22 cellular contexts compared by ENCODE assay signal in genomic region chr2:197573608-197574007, GRCh38. TPM values are rescaled to one million over a fixed set of nuclear protein-coding genes. Genes with fewer than 3 reads are reported as not detected.
A peak's percentile ranks its signal among the peaks of the same experiment; 100 is the strongest.
DNase-seq lines count a peak whose midpoint lies in the region; ATAC-seq, FAIRE-seq and TF ChIP-seq lines count a peak whose summit lies in the region.
"Had no signal": no experiment of that assay in that cellular context is flagged by ENCODE, and none has a peak within 500 bp of the region (broad histone marks: within the 10 kb centered on the region; RNA-seq: fewer than 3 reads in every experiment).

No MANE protein-coding gene starts in this region.

- H3K4me2 ChIP-seq in A549 = no peak overlapping the region
- H3K4me2 ChIP-seq in GM23338 = no peak overlapping the region
- no peak overlapping the region for H3K4me2 ChIP-seq in K562 (ENCODE audit: insufficient read depth, low read length)
- H3K4me2 ChIP-seq in trophoblast cell (ENCODE audit: low read length) = no peak overlapping the region
- H3K4me2 ChIP-seq: BLaER1 had no signal

- H3K4me1 ChIP-seq in A549 (peaks cover 52% of the 10 kb centered on the region), GM23338 (ENCODE audit: insufficient read depth) (peaks cover 22% of the 10 kb centered on the region), K562 (replicated peaks in 1 of 2; ENCODE audit: control insufficient read depth in 2 of 2, insufficient read depth in 2 of 2, low read length in 2 of 2) (no peaks in the 10 kb centered on the region), iPS-15b (ENCODE audit: control insufficient read depth, insufficient read depth, low read length) (peaks cover 7% of the 10 kb centered on the region), trophoblast cell (ENCODE audit: control insufficient read depth in 1 of 2, insufficient read depth in 2 of 2, low read length in 2 of 2) (no peaks in the 10 kb centered on the region), ovary (ENCODE audit: insufficient read depth) (peaks cover 2% of the 10 kb centered on the region)
- H3K4me1 ChIP-seq: BLaER1, Caco-2 had no signal

- no TSS peak for BruUV-seq in K562 (replicated peaks; lab: Mats Ljungman, UMichigan)

- TF ChIP-seq CTCF in A549 (IDR thresholded peaks at IDR 0.05) = no peak
- TF ChIP-seq CTCF in GM23338 (conservative IDR thresholded peaks at IDR 0.05; ENCODE audit: low read depth in 2 of 2) = no peak
- TF ChIP-seq CTCF in K562 (IDR thresholded peaks at IDR 0.05 in 2 of 3, conservative IDR thresholded peaks at IDR 0.05 in 1 of 3; ENCODE audit: insufficient read depth in 2 of 3, low read depth in 1 of 3, low read length in 3 of 3) = no peak
- TF ChIP-seq CTCF in GM10248 (IDR thresholded peaks at IDR 0.05; ENCODE audit: control extremely low read depth, extremely low read depth, low read depth, missing control alignments) = no peak
- no peak for TF ChIP-seq CTCF in ovary (IDR thresholded peaks at IDR 0.05)

- no peak overlapping the region for H4K8ac ChIP-seq in trophoblast cell (ENCODE audit: low read depth, low read length)

- H2AFZ ChIP-seq in GM23338 (no peak overlapping the region), K562 (ENCODE audit: low read depth, low read length) (no peak overlapping the region), trophoblast cell (ENCODE audit: insufficient read depth, low read length, poor library complexity) (no peak overlapping the region)
- H2AFZ ChIP-seq: GM23248 had no signal

- H3K27me3 Mint-ChIP-seq in GM23338 (ENCODE audit: insufficient read depth, low read depth, poor library complexity) = peaks cover 2% of the 10 kb centered on the region
- H3K27me3 Mint-ChIP-seq: B cell; CD4-positive, CD25-positive, alpha-beta regulatory T cell had no signal

- TF ChIP-seq RAD21 in A549 (conservative IDR thresholded peaks at IDR 0.05 in 1 of 2, IDR thresholded peaks at IDR 0.05 in 1 of 2) = no peak
- TF ChIP-seq RAD21 in K562 (CRISPR knock-in tag; conservative IDR thresholded peaks at IDR 0.05 in 1 of 2, IDR thresholded peaks at IDR 0.05 in 1 of 2) = no peak

- CTCF ChIA-PET in A549 (lab: Yijun Ruan, JAX) (no interaction called here), K562 (lab: Yijun Ruan, JAX; ENCODE audit: low intra/inter-chr PET ratio) (no interaction called here), GM10248 (lab: Yijun Ruan, JAX) (interaction anchor here (1.0 kb wide), 1 partner anchor 12 kb away, joined by 3 read pairs; no protein-coding TSS in a partner anchor)

- H3K79me1 ChIP-seq in trophoblast cell (ENCODE audit: low read length) = no peaks in the 10 kb centered on the region

- H3K4me1 Mint-ChIP-seq in GM23338 = peaks cover 14% of the 10 kb centered on the region
- H3K4me1 Mint-ChIP-seq: B cell had no signal

- no peak for DNase-seq in A549 (ENCODE audit: low read depth in 1 of 2, low spot score in 1 of 2)
- DNase-seq in GM23338 (ENCODE audit: low spot score) = peak; percentile 40
- DNase-seq in K562 (ENCODE audit: extremely low read depth in 1 of 4, low spot score in 3 of 4) = no peak
- DNase-seq in trophoblast cell = no peak
- DNase-seq in GM10248 (ENCODE audit: extremely low spot score) = no peak
- no peak for DNase-seq in RKO (ENCODE audit: low spot score)
- DNase-seq in ovary = no peak
- DNase-seq: Caco-2; CD4-positive, CD25-positive, alpha-beta regulatory T cell; CD8-positive, alpha-beta T cell; DMS153; DMS79 treated with DMSO at 0.1 percent for 48 hours; GF-D8; GM23248; H9; HFFc6 had no signal

- H3K9me3 ChIP-seq in A549 (peaks cover 24% of the 10 kb centered on the region), K562 (replicated peaks; ENCODE audit: control insufficient read depth, insufficient read depth, low read depth, low read length) (no peaks in the 10 kb centered on the region), iPS-15b (ENCODE audit: control insufficient read depth, insufficient read depth, low read length) (peaks cover 8% of the 10 kb centered on the region), trophoblast cell (ENCODE audit: insufficient read depth, low read depth, low read length) (peaks cover 7% of the 10 kb centered on the region), ovary (no peaks in the 10 kb centered on the region)

- 0 out of 2 replicates have a peak, but pooled peaks cover 3% of the 10 kb centered on the region for H3F3A ChIP-seq in GM23338 (replicated peaks; ENCODE audit: low read depth)

- H2BK120ac ChIP-seq in trophoblast cell (ENCODE audit: insufficient read depth, low read length, poor library complexity) = no peak overlapping the region

- H2BK5ac ChIP-seq in trophoblast cell (ENCODE audit: low read depth, low read length, poor library complexity) = no peak overlapping the region

- POLR2A ChIA-PET in A549 (lab: Yijun Ruan, JAX) (no interaction called here), K562 (lab: Yijun Ruan, JAX) (no interaction called here), GM10248 (lab: Yijun Ruan, JAX) (no interaction called here)

- H3K9me2 ChIP-seq in GM23338 (ENCODE audit: insufficient read depth) = 0 out of 2 replicates have a peak, but pooled peaks cover 6% of the 10 kb centered on the region

- H3K27me3 ChIP-seq in GM23338 (ENCODE audit: insufficient read depth) (no peaks in the 10 kb centered on the region), K562 (ENCODE audit: control insufficient read depth in 2 of 2, insufficient read depth in 2 of 2, low read length in 2 of 2) (peaks cover 0 to 6% of the 10 kb centered on the region in 2 experiments; a peak in 1 of 5 replicates), iPS-15b (ENCODE audit: control insufficient read depth, insufficient read depth, low read length) (no peaks in the 10 kb centered on the region), trophoblast cell (ENCODE audit: insufficient read depth, low read length) (no peaks in the 10 kb centered on the region), ovary (no peaks in the 10 kb centered on the region)
- H3K27me3 ChIP-seq: BLaER1 had no signal

- in situ Hi-C loops in K562 (cut with MboI) = no loop called here

- H3K18ac ChIP-seq in trophoblast cell (ENCODE audit: low read length) = no peak overlapping the region

- H3K36me3 Mint-ChIP-seq in GM23338 (ENCODE audit: low read depth) = peaks cover 42% of the 10 kb centered on the region

- ATAC-seq in A549 = no peak
- ATAC-seq in GM23338 = no peak
- no peak for ATAC-seq in K562
- ATAC-seq: CD8-positive, alpha-beta T cell; HCT116 had no signal

- H3K79me2 ChIP-seq in GM23338 (replicated peaks; ENCODE audit: insufficient read depth) = no peaks in the 10 kb centered on the region
- no peaks in the 10 kb centered on the region for H3K79me2 ChIP-seq in K562 (ENCODE audit: control insufficient read depth, insufficient read depth, low read length)
- no peaks in the 10 kb centered on the region for H3K79me2 ChIP-seq in trophoblast cell (ENCODE audit: control insufficient read depth, insufficient read depth, low read length, poor library complexity)

- intact Hi-C loops in K562 (cut with micrococcal nuclease) = no loop called here
- intact Hi-C loops in ovary (cut with DNase I) = no loop called here

- no peak overlapping the region for H3K4ac ChIP-seq in trophoblast cell (ENCODE audit: low read depth, low read length)

- no peak overlapping the region for H4K91ac ChIP-seq in trophoblast cell (ENCODE audit: low read depth, low read length)

- no peak overlapping the region for H3K27ac ChIP-seq in A549
- no peak overlapping the region for H3K27ac ChIP-seq in GM23338 (ENCODE audit: low read depth)
- H3K27ac ChIP-seq in K562 (ENCODE audit: extremely low read depth, low read depth, low read length) = no peak overlapping the region
- no peak overlapping the region for H3K27ac ChIP-seq in trophoblast cell (ENCODE audit: low read depth, low read length)
- no peak overlapping the region for H3K27ac ChIP-seq in ovary
- H3K27ac ChIP-seq: BLaER1, C4-2B, GM23248 had no signal

- no peak overlapping the region for H2BK12ac ChIP-seq in trophoblast cell (ENCODE audit: low read length)

- H3K9ac ChIP-seq in K562 (ENCODE audit: insufficient read depth in 1 of 2, low read depth in 2 of 2, low read length in 2 of 2) = no peak overlapping the region
- H3K9ac ChIP-seq in iPS-15b (ENCODE audit: low read depth, low read length) = no peak overlapping the region
- no peak overlapping the region for H3K9ac ChIP-seq in trophoblast cell (ENCODE audit: low read length)
- H3K9ac ChIP-seq: BLaER1, GM23248 had no signal

- no peak overlapping the region for H3K14ac ChIP-seq in trophoblast cell (ENCODE audit: low read length)

- FAIRE-seq in A549 (lab: Jason Lieb, UNC) (no peak), K562 (lab: Jason Lieb, UNC) (no peak)
- FAIRE-seq: GM12892 had no signal

- no peak overlapping the region for H2AK5ac ChIP-seq in trophoblast cell (ENCODE audit: low read length)

- H4K20me1 ChIP-seq in GM23338 (replicated peaks; ENCODE audit: insufficient read depth) (no peaks in the 10 kb centered on the region), K562 (replicated peaks; ENCODE audit: control insufficient read depth, insufficient read depth, low read length) (no peaks in the 10 kb centered on the region)
- H4K20me1 ChIP-seq: BLaER1 had no signal

- H3K4me3 Mint-ChIP-seq in GM23338 = no peak overlapping the region
- H3K4me3 Mint-ChIP-seq: B cell; CD4-positive, CD25-positive, alpha-beta regulatory T cell; CD8-positive, alpha-beta T cell; H9; HFFc6 had no signal

- TF ChIP-seq EP300 in A549 (IDR thresholded peaks at IDR 0.05) (no peak), K562 (IDR thresholded peaks at IDR 0.05; ENCODE audit: low read length) (no peak), ovary (IDR thresholded peaks at IDR 0.05) (no peak)

- peaks cover 37% of the 10 kb centered on the region for H3K9me3 Mint-ChIP-seq in GM23338

- H3K27ac Mint-ChIP-seq in GM23338 = no peak overlapping the region
- H3K27ac Mint-ChIP-seq: B cell; CD8-positive, alpha-beta T cell; H9; HFFc6 had no signal

- H4K12ac ChIP-seq in trophoblast cell (ENCODE audit: low read depth, low read length) = no peak overlapping the region

- H3K4me3 ChIP-seq in A549 (no peak overlapping the region), GM23338 (no peak overlapping the region), K562 (no peak overlapping the region), iPS-15b (ENCODE audit: low read depth, low read length) (peak overlapping the region; percentile 26), trophoblast cell (ENCODE audit: low read depth, low read length) (no peak overlapping the region), ovary (no peak overlapping the region)
- H3K4me3 ChIP-seq: BLaER1, GM23248 had no signal

- peaks cover 16% of the 10 kb centered on the region for H3K36me3 ChIP-seq in GM23338 (ENCODE audit: insufficient read depth)
- no peaks in the 10 kb centered on the region for H3K36me3 ChIP-seq in K562 (ENCODE audit: control insufficient read depth, insufficient read depth, low read length)
- H3K36me3 ChIP-seq in iPS-15b (ENCODE audit: control insufficient read depth, insufficient read depth, low read length) = peaks cover 8% of the 10 kb centered on the region
- H3K36me3 ChIP-seq in trophoblast cell (ENCODE audit: control insufficient read depth in 1 of 2, insufficient read depth in 2 of 2, low read length in 2 of 2) = peaks cover 2 to 11% of the 10 kb centered on the region in 2 experiments
- H3K36me3 ChIP-seq in ovary = no peaks in the 10 kb centered on the region

- no peaks in the 10 kb centered on the region for H3K9me1 ChIP-seq in K562 (ENCODE audit: control insufficient read depth, insufficient read depth, low read length)

- TF ChIP-seq POLR2A in A549 (IDR thresholded peaks at IDR 0.05; ENCODE audit: low read length) = no peak
- TF ChIP-seq POLR2A in K562 (conservative IDR thresholded peaks at IDR 0.05) = no peak
- no peak for TF ChIP-seq POLR2A in ovary (IDR thresholded peaks at IDR 0.05)

- no peak overlapping the region for H3K23ac ChIP-seq in trophoblast cell (ENCODE audit: low read length)

- 94% methylated on average over 2 of the region's 2 CpGs for WGBS in A549 (ENCODE audit: missing lambda C conversion rate)
- WGBS in K562 (ENCODE audit: insufficient coverage, low coverage, missing lambda C conversion rate) = 13% methylated on average over 1 of the region's 2 CpGs
- WGBS in trophoblast cell (ENCODE audit: extremely low coverage, insufficient coverage, insufficient read length) = no CpG with 5 or more reads among the region's 2 CpGs
- 97 to 98% (median 97%) methylated on average over 2 of the region's 2 CpGs for WGBS in ovary, 3 donors

RNA-seq across cellular contexts. Expression of gene MOB4, which starts 57.7 kb away (rescaled TPM):
- 44.2 and 74.7 TPM in 2 replicates for polyA plus RNA-seq in A549 (2011; rRNA removed)
- polyA plus RNA-seq in A549 (2012; cell fraction: cytosol; rRNA removed) = 22.4 and 23.9 TPM in 2 replicates
- polyA plus RNA-seq in A549 (2012; cell fraction: nucleus; rRNA removed) = 5.5 and 8.8 TPM in 2 replicates
- 57.5 to 64.3 TPM (median 58.1 TPM) in 3 replicates for polyA plus RNA-seq in A549 (2017; fragmentation: RNase III; extraction: RNeasy Plus Mini Kit Qiagen cat#74134 plus additional on column Dnase treatment)
- polyA minus RNA-seq in A549 (2011; rRNA and poly(A)+ RNA removed) = 7.3 and 9.9 TPM in 2 replicates
- 68.2 and 101 TPM in 2 replicates for total RNA-seq in GM23338 (2014; rRNA removed; shearing (Covaris generic))
- 87.0 and 88.6 TPM in 2 replicates for polyA plus RNA-seq in GM23338 (2016; fragmentation: Nextera tagmentation; extraction: Ambion mirVana)
- 5.9 and 15.8 TPM in 2 replicates for total RNA-seq in K562 (2011; cell fraction: chromatin; rRNA removed; ENCODE audit: low replicate concordance)
- total RNA-seq in K562 (2011; cell fraction: nucleolus; rRNA removed) = 3.4 and 3.8 TPM in 2 replicates
- total RNA-seq in K562 (2011; cell fraction: nucleoplasm; rRNA removed) = 8.1 and 16.6 TPM in 2 replicates
- 12.2 and 13.5 TPM in 2 replicates for total RNA-seq in K562 (2014; rRNA removed)
- 27.7 and 31.3 TPM in 2 replicates for total RNA-seq in K562 (2014; rRNA removed; fragmentation: Illumina TruSeq; extraction: Trizol)
- total RNA-seq in K562 (2015; rRNA removed; fragmentation: Illumina TruSeq; extraction: Trizol) = 18.1 and 21.0 TPM in 2 replicates
- 13.8 and 16.8 TPM in 2 replicates for total RNA-seq in K562 (2021)
- polyA plus RNA-seq in K562 (2011; rRNA removed) = 15.3 and 25.6 TPM in 2 replicates
- 4.9 and 10.9 TPM in 2 replicates for polyA plus RNA-seq in K562 (2011; cell fraction: cytosol; rRNA removed)
- 2.2 and 3.5 TPM in 2 replicates for polyA plus RNA-seq in K562 (2011; cell fraction: nucleus; rRNA removed)
- polyA plus RNA-seq in K562 (2012) = 22.2 and 27.7 TPM in 2 replicates
- polyA plus RNA-seq in K562 (2014; fragmentation: Illumina TruSeq; extraction: Trizol) = 17.4 and 17.7 TPM in 2 replicates
- 10 to 100 TPM; 29.6 to 30.8 TPM for polyA plus RNA-seq in K562 (2014; fragmentation: Nextera tagmentation; extraction: Ambion mirVana)
- 20.4 and 22.2 TPM in 2 replicates for polyA plus RNA-seq in K562 (2014; rRNA removed)
- 23.7 and 28.7 TPM in 2 replicates for polyA minus RNA-seq in K562 (2011; rRNA and poly(A)+ RNA removed)
- polyA minus RNA-seq in K562 (2011; cell fraction: cytosol; rRNA and poly(A)+ RNA removed) = 3.3 and 6.0 TPM in 2 replicates
- 4.4 and 5.3 TPM in 2 replicates for polyA minus RNA-seq in K562 (2011; cell fraction: nucleus; rRNA and poly(A)+ RNA removed)
- 41.7 and 43.9 TPM in 2 replicates for polyA plus RNA-seq in trophoblast cell (2013)
- 10 to 100 TPM; 18.7 to 36.2 (median 25.5) TPM for total RNA-seq in ovary
- polyA plus RNA-seq in ovary = 10 to 100 TPM; 19.4 to 25.8 TPM

Comparison
In these comparisons a context has a peak if more than half of its experiments do, and no peak if none do; other contexts are left out.
1. Of the 35 proteins assayed by ChIP-seq in both K562 and A549: peak only in K562: none; only in A549: none; in both: ZFP36; in neither: 34.